In genomic region chr4:108395786-108396185, GRCh38 we compare ENCODE assay signal across 36 cellular contexts.
"Had no signal": no experiment of that assay in that cellular context is flagged by ENCODE, and none has a peak within 500 bp of the region (broad histone marks: within the 10 kb centered on the region; RNA-seq: fewer than 3 reads in every experiment).

No MANE protein-coding gene starts in this region.

- H3K4me3 ChIP-seq: MG63 had no signal

- DNase-seq: Karpas-422, Kasumi-1, KBM-7, KG1, MG63, MM.1S, MV-4-11, NCI-H1048, NCI-H1092, NCI-H1092 treated with DMSO at 0.1 percent for 48 hours, NCI-H1105, NCI-H1105 treated with DMSO at 0.1 percent for 48 hours, NCI-H1417, NCI-H1417 treated with DMSO at 0.1 percent for 48 hours, NCI-H1436, NCI-H1436 treated with DMSO at 0.1 percent for 48 hours, NCI-H146, NCI-H1694, NCI-H187, NCI-H187 treated with DMSO at 0.1 percent for 48 hours, NCI-H1930, NCI-H2029, NCI-H2029 treated with DMSO at 0.1 percent for 48 hours, NCI-H2081, NCI-H2081 treated with DMSO at 0.1 percent for 48 hours, NCI-H2107, NCI-H2171, NCI-H2171 treated with DMSO at 0.1 percent for 48 hours, NCI-H2227 treated with DMSO at 0.1 percent for 48 hours, NCI-H226, NCI-H345, NCI-H446, NCI-H446 treated with DMSO at 0.1 percent for 48 hours, NCI-H510A, NCI-H510A treated with DMSO at 0.1 percent for 48 hours had no signal

- H3K9ac ChIP-seq: KMS-11 had no signal

- H3K27me3 ChIP-seq: MG63 had no signal

- H3K27ac ChIP-seq: KMS-11 had no signal

- H3K9me3 ChIP-seq: MG63 had no signal

- H3K36me3 ChIP-seq: MG63 had no signal

- H3K4me2 ChIP-seq: KMS-11 had no signal
